Comparison of ENCODE assay signal across 8 cellular contexts in the genomic region with DNA sequence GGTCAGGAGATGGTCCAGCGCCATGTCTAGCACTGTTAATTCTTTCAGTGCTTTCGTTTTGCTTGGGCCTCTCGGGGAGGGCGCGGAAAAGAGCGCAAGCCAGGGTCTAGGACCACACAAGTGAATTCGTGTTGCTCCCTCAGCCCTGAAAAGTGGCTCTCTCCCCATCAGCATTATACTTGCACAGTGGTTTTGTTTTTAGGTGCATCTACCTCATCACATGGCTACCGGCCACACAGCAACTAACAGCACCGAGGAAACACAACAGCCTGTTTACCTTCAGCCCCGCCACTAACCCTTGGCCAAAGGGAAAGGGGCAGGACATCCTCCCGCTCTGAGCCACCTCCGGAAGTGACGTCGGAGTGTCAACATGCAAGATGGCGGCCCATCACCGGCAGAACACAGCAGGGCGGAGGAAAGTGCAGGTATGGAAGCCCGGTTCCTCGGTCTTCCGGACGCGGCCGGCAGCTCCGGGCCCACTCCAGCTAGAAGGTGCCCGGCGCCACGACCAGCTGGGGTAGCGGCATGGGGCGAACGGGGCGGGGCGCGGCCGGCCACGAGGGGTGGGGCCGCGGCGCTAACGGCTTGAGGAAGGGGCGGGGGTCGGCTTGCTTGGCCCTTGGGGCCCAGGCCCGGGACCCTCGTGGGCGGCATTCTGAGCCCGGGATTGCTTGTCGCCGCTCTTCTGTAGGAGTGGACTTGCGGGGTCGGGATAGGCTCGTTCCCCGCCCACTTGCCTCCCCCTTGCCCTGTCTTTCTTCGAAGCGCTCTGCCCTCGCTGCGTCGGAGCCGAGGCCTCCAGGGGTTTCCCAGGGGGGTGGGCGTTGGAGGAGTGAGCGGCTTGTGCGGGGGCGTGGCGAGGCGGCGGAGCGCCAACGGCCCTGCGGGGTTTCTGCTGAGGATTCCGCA. TPM values are rescaled to one million over a fixed set of nuclear protein-coding genes. Genes with fewer than 3 reads are reported as not detected.
DNase-seq lines count a peak whose midpoint lies in the region; ATAC-seq lines count a peak whose summit lies in the region.

A gene (minus strand): TSS at position 296 of the 909 bp plus-strand sequence. CDS start 101,582 bp downstream, outside the sequence.
A gene (plus strand): TSS at position 368 of the 909 bp plus-strand sequence. CDS start 10 bp downstream, at position 378.

- POLR2A ChIA-PET in activated CD4-positive, alpha-beta T cell treated with anti-CD3 and anti-CD28 coated beads, Interleukin-2, amount 10 ng/mL, durations not matched to agents 7 days and 5 days (lab: Charles Lee): no interaction called here

- H3K27ac Mint-ChIP-seq in activated CD4-positive, alpha-beta T cell treated with anti-CD3 and anti-CD28 coated beads, Interleukin-2, amount 10 ng/mL, durations not matched to agents 7 days and 5 days: peak within 1 kb of the TSS; percentile 99

- H3K27me3 ChIP-seq in BLaER1 treated with 17β-estradiol and CSF1 and Interleukin-3, amounts not matched to agents 10 nM and 100 nM: no peaks in the 10 kb centered on the region

- H4K20me1 ChIP-seq in BLaER1 treated with 17β-estradiol and CSF1 and Interleukin-3, amounts not matched to agents 10 nM and 100 nM: peaks cover 0 to 41% (median 7%) of the 10 kb centered on the region in 11 experiments; a peak in 8 of 22 replicates

- H3K27ac ChIP-seq in BLaER1 treated with 17β-estradiol and CSF1 and Interleukin-3, amounts not matched to agents 10 nM and 100 nM: peak within 1 kb of the TSS; percentile 81 to 92 (median 87)

- DNase-seq in NCI-H526 (lab: John Stamatoyannopoulos, UW) (peak; percentile 88 to 94), dedifferentiated amniotic fluid mesenchymal stem cell (ENCODE audit: extremely low spot score) (peak; percentile 91), left kidney (ENCODE audit: low read depth, low spot score) (peak; percentile 99)
- peak; percentile 97 for DNase-seq in activated CD4-positive, alpha-beta T cell treated with anti-CD3 and anti-CD28 coated beads, Interleukin-2, amount 10 ng/mL, durations not matched to agents 7 days and 5 days
- DNase-seq in stimulated activated CD4-positive, alpha-beta T cell treated with anti-CD3 and anti-CD28 coated beads, Interleukin-1b, Interleukin-23, amount 100 ng/mL, for 48 hours: peak; percentile 94

- no peaks in the 10 kb centered on the region for H3K36me3 ChIP-seq in BLaER1 treated with 17β-estradiol and CSF1 and Interleukin-3, amounts not matched to agents 10 nM and 100 nM

- peak within 1 kb of the TSS; percentile 83 to 94 (median 90) for H3K9ac ChIP-seq in BLaER1 treated with 17β-estradiol and CSF1 and Interleukin-3, amounts not matched to agents 10 nM and 100 nM

- H3K4me2 ChIP-seq in BLaER1 treated with 17β-estradiol and CSF1 and Interleukin-3, amounts not matched to agents 10 nM and 100 nM: peak within 1 kb of the TSS; percentile 63 to 93 (median 83)

- H3K36me3 Mint-ChIP-seq in activated CD4-positive, alpha-beta T cell treated with anti-CD3 and anti-CD28 coated beads, Interleukin-2, amount 10 ng/mL, durations not matched to agents 7 days and 5 days (ENCODE audit: low read depth): no peaks in the 10 kb centered on the region

- peak within 1 kb of the TSS; percentile 76 to 96 (median 89) for H3K4me3 ChIP-seq in BLaER1 treated with 17β-estradiol and CSF1 and Interleukin-3, amounts not matched to agents 10 nM and 100 nM

- peaks cover 34% of the 10 kb centered on the region for H3K4me1 Mint-ChIP-seq in activated CD4-positive, alpha-beta T cell treated with anti-CD3 and anti-CD28 coated beads, Interleukin-2, amount 10 ng/mL, durations not matched to agents 7 days and 5 days

- peaks cover 17 to 34% (median 24%) of the 10 kb centered on the region in 10 experiments for H3K4me1 ChIP-seq in BLaER1 treated with 17β-estradiol and CSF1 and Interleukin-3, amounts not matched to agents 10 nM and 100 nM

- H3K9me3 ChIP-seq in BLaER1 treated with 17β-estradiol and CSF1 and Interleukin-3, amounts not matched to agents 10 nM and 100 nM (replicated peaks in 1 of 11): no peaks in the 10 kb centered on the region

- ATAC-seq in GM19328 (IDR thresholded peaks at IDR 0.05; ENCODE audit: unreplicated experiment) (peak; percentile 98), HG03469 (IDR thresholded peaks at IDR 0.05; ENCODE audit: unreplicated experiment) (peak; percentile 97)

- no peaks in the 10 kb centered on the region for H3K27me3 Mint-ChIP-seq in activated CD4-positive, alpha-beta T cell treated with anti-CD3 and anti-CD28 coated beads, Interleukin-2, amount 10 ng/mL, durations not matched to agents 7 days and 5 days

- peak within 1 kb of the TSS; percentile 82 for H3K4me3 Mint-ChIP-seq in activated CD4-positive, alpha-beta T cell treated with anti-CD3 and anti-CD28 coated beads, Interleukin-2, amount 10 ng/mL, durations not matched to agents 7 days and 5 days

- no peaks in the 10 kb centered on the region for H3K9me3 Mint-ChIP-seq in activated CD4-positive, alpha-beta T cell treated with anti-CD3 and anti-CD28 coated beads, Interleukin-2, amount 10 ng/mL, durations not matched to agents 7 days and 5 days

- CTCF ChIA-PET in activated CD4-positive, alpha-beta T cell treated with anti-CD3 and anti-CD28 coated beads, Interleukin-2, amount 10 ng/mL, durations not matched to agents 7 days and 5 days (lab: Charles Lee): no interaction called here

RNA-seq across cellular contexts. Expression of the first gene that starts in this region (rescaled TPM):
- under 1 TPM; 0.02 to 0.05 TPM for total RNA-seq in activated CD4-positive, alpha-beta T cell treated with anti-CD3 and anti-CD28 coated beads, Interleukin-2, amount 10 ng/mL, durations not matched to agents 7 days and 5 days

RNA-seq across cellular contexts. Expression of the second gene that starts in this region (rescaled TPM):
- total RNA-seq in activated CD4-positive, alpha-beta T cell treated with anti-CD3 and anti-CD28 coated beads, Interleukin-2, amount 10 ng/mL, durations not matched to agents 7 days and 5 days: 10 to 100 TPM; 32.3 to 32.4 TPM

Comparison
In these comparisons a context has a peak if more than half of its experiments do, and no peak if none do; other contexts are left out.
1. Peak in every context shown above with its lines: DNase-seq, ATAC-seq, H3K4me3 ChIP-seq and H3K27ac ChIP-seq.